ENCODE assay signal across 8 cellular contexts in genomic region chr3:119469378-119470189, GRCh38. TPM values are rescaled to one million over a fixed set of nuclear protein-coding genes. Genes with fewer than 3 reads are reported as not detected.
DNase-seq lines count a peak whose midpoint lies in the region; ATAC-seq, FAIRE-seq and TF ChIP-seq lines count a peak whose summit lies in the region.

No MANE protein-coding gene starts in this region.

- TF ChIP-seq RAD21 in GM12878 (IDR thresholded peaks at IDR 0.05; ENCODE audit: insufficient read depth, low read depth, low read length) = no peak

- TF ChIP-seq CTCF in DOHH2 (IDR thresholded peaks at IDR 0.05; ENCODE audit: low read depth, low read length, poor library complexity, severe bottlenecking) = no peak
- TF ChIP-seq CTCF in GM12878 (IDR thresholded peaks at IDR 0.05 in 2 of 3, conservative IDR thresholded peaks at IDR 0.05 in 1 of 3; ENCODE audit: control insufficient read depth in 2 of 3, extremely low read depth in 1 of 3, insufficient read depth in 1 of 3, low read depth in 3 of 3, low read length in 3 of 3) = no peak

- H3K4me3 ChIP-seq in DOHH2 (ENCODE audit: low read length) = peak overlapping the region; percentile 92
- peak overlapping the region; percentile 90 for H3K4me3 ChIP-seq in GM12878

- peak overlapping the region; percentile 96 for H3K4me3 Mint-ChIP-seq in stimulated activated naive CD8-positive, alpha-beta T cell treated with anti-CD3 and anti-CD28 coated beads, Interleukin-15, Interleukin-2, amounts not matched to agents 100 ng/mL and 50 ng/mL, for 24 hours

- H2AFZ ChIP-seq in GM12878 (ENCODE audit: control insufficient read depth, low read depth, low read length) = peak overlapping the region; percentile 100

- peak overlapping the region; percentile 88 for H3K27ac Mint-ChIP-seq in stimulated activated naive CD8-positive, alpha-beta T cell treated with anti-CD3 and anti-CD28 coated beads, Interleukin-15, Interleukin-2, amounts not matched to agents 100 ng/mL and 50 ng/mL, for 24 hours

- CTCF ChIA-PET in GM12878 (lab: Yijun Ruan, JAX) = interaction anchor here (0.7 to 2.0 kb wide), 6 partner anchors 8 to 211 kb away, joined by 3 to 10 read pairs (median 3); no protein-coding TSS in a partner anchor

- peaks cover 12% of the 10 kb centered on the region for H3K36me3 Mint-ChIP-seq in stimulated activated naive CD8-positive, alpha-beta T cell treated with anti-CD3 and anti-CD28 coated beads, Interleukin-15, Interleukin-2, amounts not matched to agents 100 ng/mL and 50 ng/mL, for 24 hours (ENCODE audit: low read depth)

- H3F3A ChIP-seq in DOHH2 (ENCODE audit: control insufficient read depth, insufficient read depth) = peaks cover 6% of the 10 kb centered on the region; the same call in 1 of the 2 replicates

- POLR2A ChIA-PET in GM12878 (lab: Charles Lee) = interaction anchor here (0.9 to 4.0 kb wide), 5 partner anchors 9 to 626 kb away, joined by 3 to 20 read pairs (median 4); partner anchors contain the start of genes CD80 and TIMMDC1

- SMC1A ChIA-PET in GM12878 (lab: Charles Lee; ENCODE audit: uncharacterized antibody, unreplicated experiment) = interaction anchor here (1.0 to 2.7 kb wide), 10 partner anchors 10 to 213 kb away, joined by 3 to 11 read pairs (median 3); partner anchors contain the start of gene TIMMDC1

- H3K27me3 ChIP-seq in DOHH2 (ENCODE audit: control insufficient read depth, low read length) (no peaks in the 10 kb centered on the region), GM12878 (replicated peaks in 1 of 2; ENCODE audit: control insufficient read depth in 2 of 2, insufficient read depth in 2 of 2, low read length in 1 of 2) (no peaks in the 10 kb centered on the region)

- H3K9me3 ChIP-seq in DOHH2 (ENCODE audit: control insufficient read depth, insufficient read depth, low read length) = no peaks in the 10 kb centered on the region
- no peaks in the 10 kb centered on the region for H3K9me3 ChIP-seq in GM12878 (replicated peaks; ENCODE audit: control insufficient read depth, insufficient read depth, low read length)

- TF ChIP-seq EP300 in GM12878 (IDR thresholded peaks at IDR 0.05; ENCODE audit: borderline replicate concordance in 1 of 2, control insufficient read depth in 1 of 2, low read depth in 2 of 2, low read length in 2 of 2) = 0 out of 4 replicates have a peak, but pooled peaks of 1 of the 2 experiments have one; percentile 14

- in situ Hi-C loops in GM12878 (cut with MboI) = no loop called here

- ATAC-seq in GM21526 (IDR thresholded peaks at IDR 0.05; ENCODE audit: low FRiP score, unreplicated experiment) (peak; percentile 43), GM12878 (peak; percentile 74)

- DNase-seq in MV-4-11 (lab: John Stamatoyannopoulos, UW) (peak; percentile 1), GM12878 (ENCODE audit: low read depth, low spot score) (peak; percentile 25), kidney glomerular epithelial cell (lab: John Stamatoyannopoulos, UW) (peak; percentile 35), HK-2 (ENCODE audit: unreplicated experiment) (no peak), AG08396 (ENCODE audit: low spot score) (no peak)

- TF ChIP-seq POLR2A in GM12878 (IDR thresholded peaks at IDR 0.05; ENCODE audit: low read depth, low read length) = no peak

- no TSS peak for BruUV-seq in GM12878 (replicated peaks; lab: Mats Ljungman, UMichigan)

- WGBS in GM12878 (ENCODE audit: insufficient coverage, insufficient replicate concordance, low lambda C conversion rate, missing lambda C conversion rate) = under 1% methylated on average over 17 of the region's 17 CpGs

- no peaks in the 10 kb centered on the region for H3K27me3 Mint-ChIP-seq in stimulated activated naive CD8-positive, alpha-beta T cell treated with anti-CD3 and anti-CD28 coated beads, Interleukin-15, Interleukin-2, amounts not matched to agents 100 ng/mL and 50 ng/mL, for 24 hours

- peak overlapping the region; percentile 84 for H3K4me2 ChIP-seq in DOHH2 (ENCODE audit: low read length)
- peak overlapping the region; percentile 72 for H3K4me2 ChIP-seq in GM12878 (ENCODE audit: control insufficient read depth, insufficient read depth)

- H3K79me2 ChIP-seq in DOHH2 (ENCODE audit: control insufficient read depth, low read length) (peaks cover 26% of the 10 kb centered on the region), GM12878 (ENCODE audit: control insufficient read depth, insufficient read depth, low read length) (peaks cover 31% of the 10 kb centered on the region)

- RAD21 ChIA-PET in GM12878 (lab: Charles Lee; ENCODE audit: unreplicated experiment) = interaction anchor here (1.1 to 2.8 kb wide), 6 partner anchors 29 to 195 kb away, joined by 4 to 5 read pairs (median 5); partner anchors contain the start of genes CD80 and TIMMDC1

- H3K4me1 Mint-ChIP-seq in stimulated activated naive CD8-positive, alpha-beta T cell treated with anti-CD3 and anti-CD28 coated beads, Interleukin-15, Interleukin-2, amounts not matched to agents 100 ng/mL and 50 ng/mL, for 24 hours (ENCODE audit: low read depth) = peaks cover 30% of the 10 kb centered on the region

- H3K4me1 ChIP-seq in DOHH2 (ENCODE audit: control insufficient read depth, low read length) = peaks cover 25% of the 10 kb centered on the region
- H3K4me1 ChIP-seq in GM12878 (ENCODE audit: control insufficient read depth, insufficient read depth, low read length) = no peaks in the 10 kb centered on the region

- no peaks in the 10 kb centered on the region for H3K9me3 Mint-ChIP-seq in stimulated activated naive CD8-positive, alpha-beta T cell treated with anti-CD3 and anti-CD28 coated beads, Interleukin-15, Interleukin-2, amounts not matched to agents 100 ng/mL and 50 ng/mL, for 24 hours

- H4K20me1 ChIP-seq in DOHH2 (ENCODE audit: control insufficient read depth, insufficient read depth, low read depth, low read length) (no peaks in the 10 kb centered on the region), GM12878 (ENCODE audit: control insufficient read depth, insufficient read depth) (no peaks in the 10 kb centered on the region)

- peak overlapping the region; percentile 89 for H3K9ac ChIP-seq in GM12878 (ENCODE audit: control insufficient read depth, insufficient read depth, low read length)

- H3K36me3 ChIP-seq in DOHH2 (ENCODE audit: control insufficient read depth, low read length) = peaks cover 20% of the 10 kb centered on the region
- H3K36me3 ChIP-seq in GM12878 (ENCODE audit: control insufficient read depth in 2 of 2, insufficient read depth in 2 of 2, low read length in 1 of 2) = peaks cover 1 to 3% of the 10 kb centered on the region in 2 experiments; a peak in 3 of 4 replicates

- FAIRE-seq in GM12878 (lab: Jason Lieb, UNC) = no peak

- H3K27ac ChIP-seq in DOHH2 (ENCODE audit: low read depth, low read length) (peak overlapping the region; percentile 33), GM12878 (ENCODE audit: control insufficient read depth, insufficient read depth) (peak overlapping the region; percentile 96)

- H3K9me2 ChIP-seq in DOHH2 (replicated peaks; ENCODE audit: control insufficient read depth, low read length) = no peaks in the 10 kb centered on the region

- intact Hi-C loops in GM12878 (cut with micrococcal nuclease; ENCODE audit: unreplicated experiment) = loop anchor here (2.0 to 10.0 kb wide), 3 partner anchors 29 to 175 kb away; partner anchors contain the start of genes ARHGAP31, CD80 and TIMMDC1

RNA-seq across cellular contexts. Expression of gene POGLUT1, which starts 0.8 kb away (rescaled TPM):
- 118 and 124 TPM in 2 replicates for total RNA-seq in GM12878 (2013; cell fraction: nucleolus; rRNA removed)
- 19.1 and 22.7 TPM in 2 replicates for total RNA-seq in GM12878 (2014; rRNA removed)
- 18.5 and 19.0 TPM in 2 replicates for total RNA-seq in GM12878 (2014; rRNA removed; fragmentation: Illumina TruSeq; extraction: Trizol)
- total RNA-seq in GM12878 (2021) = 20.3 and 27.1 TPM in 2 replicates
- 9.3 TPM for polyA plus RNA-seq in GM12878 (2011; ENCODE audit: low read depth)
- 38.3 and 53.7 TPM in 2 replicates for polyA plus RNA-seq in GM12878 (2011; rRNA removed)
- polyA plus RNA-seq in GM12878 (2011; cell fraction: cytosol; rRNA removed) = 13.7 and 16.3 TPM in 2 replicates
- 38.2 and 38.9 TPM in 2 replicates for polyA plus RNA-seq in GM12878 (2011; cell fraction: nucleus; rRNA removed)
- polyA plus RNA-seq in GM12878 (2012) = 13.3 and 15.9 TPM in 2 replicates
- 19.8 and 22.5 TPM in 2 replicates for polyA plus RNA-seq in GM12878 (2014; fragmentation: Illumina TruSeq; extraction: Trizol)
- 10 to 100 TPM; 18.3 to 37.9 TPM for polyA plus RNA-seq in GM12878 (2014; fragmentation: Nextera tagmentation; extraction: Ambion mirVana)
- 13.3 and 16.4 TPM in 2 replicates for polyA plus RNA-seq in GM12878 (2014; rRNA removed)
- polyA plus RNA-seq in GM12878 (2016; fragmentation: Nextera tagmentation; extraction: Ambion mirVana) = 10 to 100 TPM; 25.7 to 29.3 TPM
- 27.0 and 39.1 TPM in 2 replicates for polyA minus RNA-seq in GM12878 (2011; rRNA and poly(A)+ RNA removed)
- polyA minus RNA-seq in GM12878 (2011; cell fraction: cytosol; rRNA and poly(A)+ RNA removed) = 11.4 and 12.6 TPM in 2 replicates
- polyA minus RNA-seq in GM12878 (2011; cell fraction: nucleus; rRNA and poly(A)+ RNA removed) = 21.5 and 37.2 TPM in 2 replicates

RNA-seq across cellular contexts. Expression of gene TMEM39A, which starts 6.2 kb away (rescaled TPM):
- total RNA-seq in GM12878 (2013; cell fraction: nucleolus; rRNA removed) = 197 and 208 TPM in 2 replicates
- total RNA-seq in GM12878 (2014; rRNA removed) (32.2 and 38.5 TPM in 2 replicates), GM12878 (2014; rRNA removed; fragmentation: Illumina TruSeq; extraction: Trizol) (20.7 and 23.3 TPM in 2 replicates), GM12878 (2021) (35.8 and 39.0 TPM in 2 replicates)
- 14.8 TPM for polyA plus RNA-seq in GM12878 (2011; ENCODE audit: low read depth)
- polyA plus RNA-seq in GM12878 (2011; rRNA removed) (43.2 and 44.7 TPM in 2 replicates), GM12878 (2014; fragmentation: Illumina TruSeq; extraction: Trizol) (19.8 and 21.7 TPM in 2 replicates), GM12878 (2014; fragmentation: Nextera tagmentation; extraction: Ambion mirVana) (10 to 100 TPM; 10.8 to 21.2 TPM), GM12878 (2014; rRNA removed) (27.0 and 28.0 TPM in 2 replicates), GM12878 (2016; fragmentation: Nextera tagmentation; extraction: Ambion mirVana) (10 to 100 TPM; 40.4 to 41.6 TPM)
- 25.6 and 26.8 TPM in 2 replicates for polyA plus RNA-seq in GM12878 (2011; cell fraction: cytosol; rRNA removed)
- polyA plus RNA-seq in GM12878 (2011; cell fraction: nucleus; rRNA removed) = 59.1 and 86.2 TPM in 2 replicates
- 24.8 and 26.8 TPM in 2 replicates for polyA plus RNA-seq in GM12878 (2012)
- polyA minus RNA-seq in GM12878 (2011; rRNA and poly(A)+ RNA removed) = 83.7 and 91.1 TPM in 2 replicates
- polyA minus RNA-seq in GM12878 (2011; cell fraction: cytosol; rRNA and poly(A)+ RNA removed) = 7.7 and 11.2 TPM in 2 replicates
- 53.1 and 60.4 TPM in 2 replicates for polyA minus RNA-seq in GM12878 (2011; cell fraction: nucleus; rRNA and poly(A)+ RNA removed)

RNA-seq across cellular contexts. Expression of gene TIMMDC1, which starts 28.8 kb away (rescaled TPM):
- 48.8 and 57.4 TPM in 2 replicates for total RNA-seq in GM12878 (2013; cell fraction: nucleolus; rRNA removed)
- total RNA-seq in GM12878 (2014; rRNA removed) = 55.5 and 59.3 TPM in 2 replicates
- 52.3 and 55.9 TPM in 2 replicates for total RNA-seq in GM12878 (2014; rRNA removed; fragmentation: Illumina TruSeq; extraction: Trizol)
- 76.3 and 79.7 TPM in 2 replicates for total RNA-seq in GM12878 (2021)
- polyA plus RNA-seq in GM12878 (2011; ENCODE audit: low read depth) = 46.8 TPM
- 67.9 and 98.2 TPM in 2 replicates for polyA plus RNA-seq in GM12878 (2011; rRNA removed)
- polyA plus RNA-seq in GM12878 (2011; cell fraction: cytosol; rRNA removed) = 43.3 and 50.3 TPM in 2 replicates
- polyA plus RNA-seq in GM12878 (2011; cell fraction: nucleus; rRNA removed) = 31.7 and 36.5 TPM in 2 replicates
- 32.6 and 37.3 TPM in 2 replicates for polyA plus RNA-seq in GM12878 (2012)
- 56.7 and 64.3 TPM in 2 replicates for polyA plus RNA-seq in GM12878 (2014; fragmentation: Illumina TruSeq; extraction: Trizol)
- 100 to 1,000 TPM; 136 to 146 TPM for polyA plus RNA-seq in GM12878 (2014; fragmentation: Nextera tagmentation; extraction: Ambion mirVana)
- polyA plus RNA-seq in GM12878 (2014; rRNA removed) = 62.5 and 70.8 TPM in 2 replicates
- 100 to 1,000 TPM; 138 to 142 TPM for polyA plus RNA-seq in GM12878 (2016; fragmentation: Nextera tagmentation; extraction: Ambion mirVana)
- 28.7 and 39.7 TPM in 2 replicates for polyA minus RNA-seq in GM12878 (2011; rRNA and poly(A)+ RNA removed)
- polyA minus RNA-seq in GM12878 (2011; cell fraction: cytosol; rRNA and poly(A)+ RNA removed) = 15.9 and 26.4 TPM in 2 replicates
- polyA minus RNA-seq in GM12878 (2011; cell fraction: nucleus; rRNA and poly(A)+ RNA removed) = 26.7 and 37.4 TPM in 2 replicates

Comparison
In these comparisons a context has a peak if more than half of its experiments do, and no peak if none do; other contexts are left out.
1. DNase-seq: peak in MV-4-11 (single experiment), GM12878 (single experiment) and kidney glomerular epithelial cell (single experiment); none in HK-2 (single experiment) and AG08396 (single experiment).